26 cellular contexts compared by ENCODE assay signal in the genomic region with DNA sequence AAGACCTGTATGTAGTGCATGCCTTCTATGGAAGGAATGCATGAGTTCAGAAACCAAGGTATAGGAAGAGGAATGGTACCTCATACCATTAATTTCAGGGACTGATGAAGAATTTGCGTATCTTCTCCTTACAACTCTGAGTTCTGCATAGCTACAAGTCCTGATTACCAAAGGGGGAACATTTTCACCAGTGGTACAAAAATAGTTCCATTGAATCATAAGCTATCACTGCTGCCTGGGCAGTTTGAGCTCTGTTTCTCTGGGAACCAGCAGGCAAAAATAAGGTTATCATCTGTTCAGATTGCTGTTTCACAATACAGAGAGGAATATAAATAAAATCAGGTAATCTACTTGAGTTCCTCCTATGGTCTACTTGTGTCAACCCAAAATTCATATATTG.
"Had no signal": no experiment of that assay in that cellular context is flagged by ENCODE, and none has a peak within 500 bp of the region (broad histone marks: within the 10 kb centered on the region; RNA-seq: fewer than 3 reads in every experiment).

No MANE protein-coding gene starts in this region.

- H3K27me3 ChIP-seq: ascending aorta, cardiac muscle cell had no signal

- ATAC-seq: activated CD8-positive, alpha-beta T cell treated with anti-CD3 and anti-CD28 coated beads for 36 hours; activated naive CD8-positive, alpha-beta T cell treated with anti-CD3 and anti-CD28 coated beads, Interleukin-2, amount 50 U/mL, for 24 hours had no signal

- H3K27ac ChIP-seq: ascending aorta, cardiac muscle cell, VCaP had no signal

- H3K4me1 ChIP-seq: ascending aorta had no signal

- DNase-seq: activated B cell treated with CpG ODN at 0.5 μM for 24 hours; activated CD4-positive, alpha-beta memory T cell treated with anti-CD3 and anti-CD28 coated beads for 36 hours; activated CD4-positive, alpha-beta T cell treated with anti-CD3 and anti-CD28 coated beads for 4 hours; activated CD4-positive, alpha-beta T cell treated with anti-CD3 and anti-CD28 coated beads, Interleukin-2, amount 10 ng/mL, durations not matched to agents 24 days and 14 days; activated CD4-positive, alpha-beta T cell treated with anti-CD3 and anti-CD28 coated beads, Interleukin-2, amount 50 U/mL, for 1 hour; activated CD4-positive, alpha-beta T cell treated with anti-CD3 and anti-CD28 coated beads, Interleukin-2, amount 50 U/mL, for 4 hours; activated CD4-positive, CD25-positive, alpha-beta regulatory T cell treated with anti-CD3 and anti-CD28 coated beads, Interleukin-2, amount 50 U/mL, for 72 hours; activated CD8-positive, alpha-beta memory T cell treated with anti-CD3 and anti-CD28 coated beads, Interleukin-2, amount 50 U/mL, for 4 hours; activated CD8-positive, alpha-beta T cell treated with anti-CD3 and anti-CD28 coated beads for 36 hours; activated effector memory CD4-positive, alpha-beta T cell treated with Interleukin-2 at 50 U/mL for 16 hours; activated gamma-delta T cell; activated naive CD4-positive, alpha-beta T cell treated with anti-CD3 and anti-CD28 coated beads, Interleukin-2, amount 10 ng/mL, durations not matched to agents 7 days and 5 days; activated naive CD4-positive, alpha-beta T cell treated with Interleukin-2 at 50 U/mL for 16 hours; activated naive CD8-positive, alpha-beta T cell treated with anti-CD3 and anti-CD28 coated beads, Interleukin-2, amount 10 ng/mL, durations not matched to agents 7 days and 5 days; activated naive CD8-positive, alpha-beta T cell treated with anti-CD3 and anti-CD28 coated beads, Interleukin-2, amount 50 U/mL, for 24 hours; activated T-cell treated with anti-CD3 and anti-CD28 coated beads for 4 hours; activated T-cell treated with anti-CD3 and anti-CD28 coated beads, Interleukin-2, amount 50 U/mL, for 24 hours; activated T-cell treated with anti-CD3 and anti-CD28 coated beads, Interleukin-2, amount 50 U/mL, for 48 hours; amygdala; caudate nucleus; T-helper 1 cell; T-helper 2 cell; T-helper 9 cell had no signal

- H3K36me3 ChIP-seq: ascending aorta, cardiac muscle cell had no signal

- H3K9me3 ChIP-seq: ascending aorta had no signal

- H3K4me3 ChIP-seq: ascending aorta, cardiac muscle cell had no signal
